25 cellular contexts compared by ENCODE assay signal in genomic region chr18:42417189-42417588, GRCh38.
"Had no signal": no experiment of that assay in that cellular context is flagged by ENCODE, and none has a peak within 500 bp of the region (broad histone marks: within the 10 kb centered on the region; RNA-seq: fewer than 3 reads in every experiment).

No MANE protein-coding gene starts in this region.

- DNase-seq: Kasumi-1, MM.1S, MV-4-11, NCI-H1048, NCI-H1105, NCI-H1417, NCI-H1436 treated with DMSO at 0.1 percent for 48 hours, NCI-H1694, NCI-H187 treated with DMSO at 0.1 percent for 48 hours, NCI-H2029 treated with DMSO at 0.1 percent for 48 hours, NCI-H2171 treated with DMSO at 0.1 percent for 48 hours, NCI-H345, NCI-H446 treated with DMSO at 0.1 percent for 48 hours, NCI-H510A treated with DMSO at 0.1 percent for 48 hours, NCI-H526, NCI-H774, Right ventricle myocardium superior, RPMI8226, SIG-M5, SK-N-SH, SW 1271 had no signal

- ATAC-seq: K562 had no signal

- H3K4me1 Mint-ChIP-seq: IgD-negative memory B cell had no signal

- H3K27ac Mint-ChIP-seq: IgD-negative memory B cell had no signal

- H3K4me3 Mint-ChIP-seq: IgD-negative memory B cell had no signal

- H3K27me3 Mint-ChIP-seq: IgD-negative memory B cell had no signal

- H3K9me3 ChIP-seq: SK-N-SH had no signal

- H3K27ac ChIP-seq: KMS-11 had no signal

- FAIRE-seq: K562, RCC 7860 had no signal

- H3K36me3 Mint-ChIP-seq: IgD-negative memory B cell had no signal

- H3K9me2 ChIP-seq: SK-N-SH had no signal

- H3K4me2 ChIP-seq: KMS-11, SK-N-SH had no signal

- H3K4me3 ChIP-seq: K562 had no signal
